In the genomic region with DNA sequence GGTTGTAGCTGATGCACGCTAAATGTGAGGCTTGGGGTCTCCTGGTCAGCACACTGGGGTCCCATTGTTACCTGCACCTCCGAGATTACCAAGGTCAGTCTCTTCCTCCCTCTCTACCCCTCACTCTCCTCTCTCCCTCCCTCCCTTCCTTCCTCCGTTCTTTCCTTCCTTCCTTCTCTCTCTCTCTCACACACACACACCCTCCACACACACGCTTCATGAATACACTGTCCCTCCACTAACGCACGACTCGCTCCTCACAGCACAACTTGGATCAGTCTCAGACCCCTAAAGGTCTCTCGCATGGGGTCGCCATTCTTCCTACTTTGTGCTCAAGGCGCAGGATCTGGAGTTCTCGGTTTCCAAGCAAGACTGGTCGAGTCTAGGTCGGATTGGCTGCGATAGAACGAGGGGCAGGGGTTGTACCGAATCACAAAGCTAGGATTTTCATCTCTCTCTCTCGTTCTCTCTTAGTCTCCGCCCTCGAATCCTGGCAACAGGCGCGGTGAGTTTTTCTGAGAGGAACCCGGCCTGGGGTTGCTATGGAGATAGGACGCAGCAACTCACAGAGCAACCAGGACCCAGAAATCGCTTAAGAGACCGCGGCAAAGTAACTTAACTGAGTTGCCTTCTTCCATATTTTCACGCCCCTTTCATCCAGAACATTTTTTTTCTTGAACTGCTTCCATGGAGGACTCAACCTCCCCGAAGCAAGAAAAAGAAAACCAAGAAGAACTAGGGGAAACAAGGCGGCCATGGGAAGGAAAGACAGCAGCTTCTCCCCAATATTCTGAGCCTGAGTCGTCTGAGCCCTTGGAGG, we compare ENCODE assay signal across 8 cellular contexts. TPM values are rescaled to one million over a fixed set of nuclear protein-coding genes. Genes with fewer than 3 reads are reported as not detected.
A peak's percentile ranks its signal among the peaks of the same experiment; 100 is the strongest.
DNase-seq lines count a peak whose midpoint lies in the region; ATAC-seq and TF ChIP-seq lines count a peak whose summit lies in the region.

A gene (plus strand): TSS at position 543 of the 820 bp plus-strand sequence. CDS start 145 bp downstream, at position 688.

- peak; percentile 77 for DNase-seq in COLO668 (lab: John Stamatoyannopoulos, UW; ENCODE audit: unreplicated experiment)
- DNase-seq in HUDEP-2 (lab: John Stamatoyannopoulos, UW; ENCODE audit: unreplicated experiment in 76 of 76): peak in 72 of 76 experiments; percentile 13 to 90 (median 69)
- DNase-seq in NT2/D1 (ENCODE audit: low read depth, low spot score): peak; percentile 86
- DNase-seq in activated T-cell treated with anti-CD3 and anti-CD28 coated beads for 1 hour (ENCODE audit: low read depth): peak; percentile 14
- peak; percentile 76 for DNase-seq in epithelial cell of proximal tubule (ENCODE audit: low read depth)
- DNase-seq in stimulated activated CD8-positive, alpha-beta memory T cell treated with anti-CD3 and anti-CD28 coated beads, Interleukin-4, amount 100 ng/mL, for 1 hour (ENCODE audit: low read depth in 2 of 2, low spot score in 1 of 2): peak; percentile 5 to 21

- peaks cover 3% of the 10 kb centered on the region for H3K4me1 ChIP-seq in NT2/D1 (ENCODE audit: insufficient read depth, insufficient read length)
- peaks cover 15% of the 10 kb centered on the region for H3K4me1 ChIP-seq in mononuclear cell (ENCODE audit: insufficient read depth, low read length)

- H3K9me3 ChIP-seq in NT2/D1 (ENCODE audit: insufficient read depth, low read length): no peaks in the 10 kb centered on the region
- H3K9me3 ChIP-seq in mononuclear cell (ENCODE audit: low read depth, low read length): no peaks in the 10 kb centered on the region

- peak within 1 kb of the TSS; percentile 81 for H3K9ac ChIP-seq in NT2/D1 (ENCODE audit: insufficient read length, low read depth)

- no peaks in the 10 kb centered on the region for H3K36me3 ChIP-seq in NT2/D1 (ENCODE audit: insufficient read depth, insufficient read length, low read length)

- ATAC-seq in GM21423 (IDR thresholded peaks at IDR 0.05; ENCODE audit: unreplicated experiment): peak; percentile 99

- peaks cover 24% of the 10 kb centered on the region for H3K27me3 ChIP-seq in NT2/D1 (ENCODE audit: insufficient read depth, insufficient read length)
- peaks cover 12% of the 10 kb centered on the region for H3K27me3 ChIP-seq in mononuclear cell (ENCODE audit: insufficient read depth, low read length)

- H3K4me3 ChIP-seq in NT2/D1 (ENCODE audit: insufficient read length, low read depth) (peak within 1 kb of the TSS; percentile 78), epithelial cell of proximal tubule (ENCODE audit: low read depth, low read length) (peak within 1 kb of the TSS; percentile 81), mononuclear cell (ENCODE audit: low read length) (peak within 1 kb of the TSS; percentile 22)

- peak; percentile 29 for TF ChIP-seq CTCF in epithelial cell of proximal tubule (conservative IDR thresholded peaks at IDR 0.05; ENCODE audit: low read depth, low read length)

RNA-seq across cellular contexts. Expression of the gene that starts here (rescaled TPM):
- not detected in 2 replicates for total RNA-seq in epithelial cell of proximal tubule
- 1.3 TPM for total RNA-seq in mononuclear cell

Comparison
In these comparisons a context has a peak if more than half of its experiments do, and no peak if none do; other contexts are left out.
1. Peak in every context shown above with its lines: DNase-seq, ATAC-seq and H3K4me3 ChIP-seq.
2. Peak in DNase-seq and H3K4me3 ChIP-seq in epithelial cell of proximal tubule; RNA of the gene not detected or under 1 TPM.
3. DNase-seq: peak in every context shown above with its lines; median percentile 86 in NT2/D1; 77 in COLO668; 76 in epithelial cell of proximal tubule; 69 in HUDEP-2; 14 in activated T-cell treated with anti-CD3 and anti-CD28 coated beads for 1 hour; 13 in stimulated activated CD8-positive, alpha-beta memory T cell treated with anti-CD3 and anti-CD28 coated beads, Interleukin-4, amount 100 ng/mL, for 1 hour.
4. H3K4me3 ChIP-seq: peak in every context shown above with its lines; median percentile 81 in epithelial cell of proximal tubule; 78 in NT2/D1; 22 in mononuclear cell.